Comparison of ENCODE assay signal across 9 cellular contexts in genomic region chr3:149808209-149808829, GRCh38. TPM values are rescaled to one million over a fixed set of nuclear protein-coding genes. Genes with fewer than 3 reads are reported as not detected.
DNase-seq lines count a peak whose midpoint lies in the region; ATAC-seq and TF ChIP-seq lines count a peak whose summit lies in the region.
"Had no signal": no experiment of that assay in that cellular context is flagged by ENCODE, and none has a peak within 500 bp of the region (broad histone marks: within the 10 kb centered on the region; RNA-seq: fewer than 3 reads in every experiment).

No MANE protein-coding gene starts in this region.

- H2AK5ac ChIP-seq in mesenchymal stem cell (ENCODE audit: low read length, severe bottlenecking), result no peak overlapping the region

- no peaks in the 10 kb centered on the region for H3K4me1 ChIP-seq in effector memory CD4-positive, alpha-beta T cell (ENCODE audit: control insufficient read depth, insufficient read depth, low read length, poor library complexity, severe bottlenecking)
- H3K4me1 ChIP-seq in mesenchymal stem cell (ENCODE audit: control insufficient read depth, insufficient read depth, low read depth, low read length), result peaks cover 4% of the 10 kb centered on the region

- peak; percentile 80 for DNase-seq in HCEC 1CT
- DNase-seq in NCI-H526 treated with DMSO at 0.1 percent for 48 hours (lab: John Stamatoyannopoulos, UW), result peak; percentile 66
- peak; percentile 5 to 46 for DNase-seq in activated CD4-positive, alpha-beta T cell treated with anti-CD3 and anti-CD28 coated beads, Interleukin-2, amount 50 U/mL, for 24 hours (ENCODE audit: low read depth in 1 of 2, low spot score in 1 of 2)
- peak in 2 of 3 donors; percentile 14 to 35 for DNase-seq in effector memory CD4-positive, alpha-beta T cell
- DNase-seq in mesenchymal stem cell, result peak; percentile 78
- peak; percentile 64 for DNase-seq in stimulated activated CD8-positive, alpha-beta memory T cell treated with anti-CD3 and anti-CD28 coated beads, Interleukin-4, amount 100 ng/mL, for 48 hours

- H2BK5ac ChIP-seq in mesenchymal stem cell (ENCODE audit: low read depth, low read length, poor library complexity, severe bottlenecking), result no peak overlapping the region

- H4K8ac ChIP-seq in mesenchymal stem cell (ENCODE audit: low read length), result no peak overlapping the region

- H3K9ac ChIP-seq in mesenchymal stem cell (ENCODE audit: low read length), result no peak overlapping the region

- H3K27me3 ChIP-seq in effector memory CD4-positive, alpha-beta T cell (replicated peaks; ENCODE audit: control insufficient read depth, insufficient read depth, low read length, poor library complexity, severe bottlenecking), result no peaks in the 10 kb centered on the region
- no peaks in the 10 kb centered on the region for H3K27me3 ChIP-seq in mesenchymal stem cell (ENCODE audit: control insufficient read depth in 1 of 2, insufficient read depth in 1 of 2, low read length in 2 of 2)

- H2AFZ ChIP-seq in mesenchymal stem cell (ENCODE audit: low read depth, low read length), result no peak overlapping the region

- no peak for ATAC-seq in GM18870 (IDR thresholded peaks at IDR 0.05; ENCODE audit: unreplicated experiment)

- no peak overlapping the region for H3K23ac ChIP-seq in mesenchymal stem cell (ENCODE audit: low read length in 2 of 2)

- no peak overlapping the region for H3K14ac ChIP-seq in mesenchymal stem cell (ENCODE audit: low read length in 2 of 2)

- H3K18ac ChIP-seq in mesenchymal stem cell (ENCODE audit: low read depth in 1 of 2, low read length in 2 of 2), result no peak overlapping the region

- no peaks in the 10 kb centered on the region for H3K9me3 ChIP-seq in effector memory CD4-positive, alpha-beta T cell (ENCODE audit: control insufficient read depth, low read length)
- no peaks in the 10 kb centered on the region for H3K9me3 ChIP-seq in mesenchymal stem cell (ENCODE audit: control insufficient read depth, low read length)

- H3K36me3 ChIP-seq in effector memory CD4-positive, alpha-beta T cell (ENCODE audit: control insufficient read depth, insufficient read depth, low read length), result no peaks in the 10 kb centered on the region
- no peaks in the 10 kb centered on the region for H3K36me3 ChIP-seq in mesenchymal stem cell (ENCODE audit: control insufficient read depth in 1 of 2, insufficient read depth in 2 of 2, low read depth in 1 of 2, low read length in 2 of 2)

- TF ChIP-seq CTCF in C4-2B (conservative IDR thresholded peaks at IDR 0.05), result peak; percentile 98

- H3K27ac ChIP-seq in C4-2B, result no peak overlapping the region
- no peak overlapping the region for H3K27ac ChIP-seq in effector memory CD4-positive, alpha-beta T cell (ENCODE audit: insufficient read depth, low read length, poor library complexity, severe bottlenecking)
- no peak overlapping the region for H3K27ac ChIP-seq in mesenchymal stem cell (ENCODE audit: low read length, poor library complexity, severe bottlenecking)

- H2BK12ac ChIP-seq in mesenchymal stem cell (ENCODE audit: low read length in 2 of 2), result no peak overlapping the region

- no peaks in the 10 kb centered on the region for H3K79me1 ChIP-seq in mesenchymal stem cell (replicated peaks; ENCODE audit: low read length, poor library complexity, severe bottlenecking)

- no peak overlapping the region for H3K4me3 ChIP-seq in effector memory CD4-positive, alpha-beta T cell (ENCODE audit: insufficient read depth, low read depth, low read length, poor library complexity, severe bottlenecking)
- H3K4me3 ChIP-seq in mesenchymal stem cell (ENCODE audit: insufficient read depth in 1 of 2, low read depth in 1 of 2, low read length in 2 of 2), result no peak overlapping the region

- H2BK15ac ChIP-seq in mesenchymal stem cell (ENCODE audit: low read depth, poor library complexity, severe bottlenecking), result no peak overlapping the region

- no peak overlapping the region for H3K4me2 ChIP-seq in mesenchymal stem cell (ENCODE audit: low read length, poor library complexity, severe bottlenecking)

- peak overlapping the region in 1 of 2 experiments; percentile 8 for H3K4ac ChIP-seq in mesenchymal stem cell (ENCODE audit: low read depth in 1 of 2, low read length in 2 of 2)

- H4K91ac ChIP-seq in mesenchymal stem cell (ENCODE audit: low read length), result no peak overlapping the region

- 28% methylated on average over 4 of the region's 4 CpGs for WGBS in mesenchymal stem cell

- no peak overlapping the region for H2BK120ac ChIP-seq in mesenchymal stem cell (ENCODE audit: low read depth, low read length)

RNA-seq across cellular contexts. Expression of gene RNF13, which starts 4.7 kb away (rescaled TPM):
- polyA plus RNA-seq in mesenchymal stem cell (2013, experiment 1 of 2), result 80.8 TPM
- polyA plus RNA-seq in mesenchymal stem cell (2013, experiment 2 of 2), result 80.6 TPM

RNA-seq across cellular contexts. Expression of gene ANKUB1, which starts 16.0 kb away (rescaled TPM):
- polyA plus RNA-seq in mesenchymal stem cell (2013, experiment 1 of 2), result not detected
- polyA plus RNA-seq in mesenchymal stem cell (2013, experiment 2 of 2), result not detected
- polyA plus RNA-seq: thymus had no signal

RNA-seq across cellular contexts. Expression of gene COMMD2, which starts 56.0 kb away (rescaled TPM):
- 24.2 TPM for polyA plus RNA-seq in mesenchymal stem cell (2013, experiment 1 of 2)
- polyA plus RNA-seq in mesenchymal stem cell (2013, experiment 2 of 2), result 24.8 TPM

Comparison
In these comparisons a context has a peak if more than half of its experiments do, and no peak if none do; other contexts are left out.
1. DNase-seq: peak in every context shown above with its lines; median percentile 80 in HCEC 1CT; 78 in mesenchymal stem cell; 66 in NCI-H526 treated with DMSO at 0.1 percent for 48 hours; 64 in stimulated activated CD8-positive, alpha-beta memory T cell treated with anti-CD3 and anti-CD28 coated beads, Interleukin-4, amount 100 ng/mL, for 48 hours; 26 in activated CD4-positive, alpha-beta T cell treated with anti-CD3 and anti-CD28 coated beads, Interleukin-2, amount 50 U/mL, for 24 hours; 24 in effector memory CD4-positive, alpha-beta T cell.